ENCODE assay signal across 8 cellular contexts in the genomic region with DNA sequence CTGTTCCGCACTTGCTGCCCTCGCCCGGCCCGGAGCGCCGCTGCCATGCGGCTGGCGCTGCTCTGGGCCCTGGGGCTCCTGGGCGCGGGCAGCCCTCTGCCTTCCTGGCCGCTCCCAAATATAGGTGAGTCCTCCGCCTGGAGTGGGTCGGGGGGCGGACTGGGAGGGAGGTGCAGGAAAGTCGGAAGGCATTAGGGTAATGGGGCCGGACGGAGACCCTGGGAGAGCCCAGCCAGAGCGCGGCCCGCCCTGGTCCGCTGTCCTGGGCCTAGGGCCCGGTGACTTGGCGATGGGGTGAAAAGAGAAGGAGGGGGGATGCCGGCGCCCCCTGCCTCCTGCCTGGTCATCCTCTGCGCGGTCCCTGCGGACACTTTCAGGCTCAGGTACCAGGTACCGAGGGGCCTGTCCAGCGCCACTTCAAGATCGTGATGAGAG.
A peak's percentile ranks its signal among the peaks of the same experiment; 100 is the strongest.
DNase-seq lines count a peak whose midpoint lies in the region; ATAC-seq and TF ChIP-seq lines count a peak whose summit lies in the region.

No MANE protein-coding gene starts in this region.

- peak overlapping the region; percentile 10 for H3K4me3 ChIP-seq in mucosa of stomach (ENCODE audit: low read length)

- TF ChIP-seq RAD21 in Ishikawa (IDR thresholded peaks at IDR 0.05; ENCODE audit: low read depth) = no peak

- H3K27me3 ChIP-seq in mucosa of stomach (ENCODE audit: control insufficient read depth, insufficient read depth, low read length) = no peaks in the 10 kb centered on the region

- no peak for TF ChIP-seq EP300 in Ishikawa (IDR thresholded peaks at IDR 0.05; ENCODE audit: borderline replicate concordance)

- H3K9ac ChIP-seq in mucosa of stomach (ENCODE audit: low read length) = peak overlapping the region; percentile 65

- H3K36me3 ChIP-seq in mucosa of stomach (ENCODE audit: control insufficient read depth, insufficient read depth, low read length) = peaks cover 4% of the 10 kb centered on the region

- no peaks in the 10 kb centered on the region for H3K9me3 ChIP-seq in mucosa of stomach (ENCODE audit: control insufficient read depth, low read length)

- DNase-seq in superior temporal gyrus (ENCODE audit: extremely low spot score) = no peak
- DNase-seq in activated gamma-delta T cell treated with Interleukin-2 at 50 U/mL for 16 hours = no peak

- H3K27ac ChIP-seq in cingulate gyrus (ENCODE audit: low read depth, low read length) = peak overlapping the region; percentile 81

- ATAC-seq in GM18517 (IDR thresholded peaks at IDR 0.05; ENCODE audit: unreplicated experiment) (peak; percentile 34), HG03469 (IDR thresholded peaks at IDR 0.05; ENCODE audit: unreplicated experiment) (no peak), HG03565 (IDR thresholded peaks at IDR 0.05; ENCODE audit: unreplicated experiment) (no peak)

- peaks cover 34% of the 10 kb centered on the region for H3K4me1 ChIP-seq in mucosa of stomach (ENCODE audit: control insufficient read depth, insufficient read depth, low read length)

TF ChIP-seq in Ishikawa, 13 proteins besides CTCF, POLR2A, EP300 and RAD21:
- no peak for TF ChIP-seq CEBPB (IDR thresholded peaks at IDR 0.05)
- TF ChIP-seq MAX (IDR thresholded peaks at IDR 0.05) = 0 out of 2 replicates have a peak, but pooled peaks have one; percentile 14
- peak; percentile 56; the same call in 1 of the 2 replicates for TF ChIP-seq ZBTB7A (IDR thresholded peaks at IDR 0.05; ENCODE audit: low read depth)
- TF ChIP-seq REST (IDR thresholded peaks at IDR 0.05; ENCODE audit: low read depth) = no peak
TF ChIP-seq in Ishikawa: peak in this region for 2.
